Comparison of ENCODE assay signal across 1 cellular context in genomic region chr1:68276448-68276847, GRCh38.
TF ChIP-seq lines count a peak whose summit lies in the region.

No MANE protein-coding gene starts in this region.

TF ChIP-seq in WTC11, 78 proteins besides CTCF, POLR2A, EP300 and RAD21 (continued from another document):
- TF ChIP-seq TEAD1 (CRISPR knock-in tag; IDR thresholded peaks at IDR 0.05), result peak; percentile 85; the same call in 1 of the 2 replicates
- TF ChIP-seq JUN (CRISPR knock-in tag; IDR thresholded peaks at IDR 0.05), result no peak
- no peak for TF ChIP-seq NR1H2 (CRISPR knock-in tag; IDR thresholded peaks at IDR 0.05)
- TF ChIP-seq ZNF416 (CRISPR knock-in tag; IDR thresholded peaks at IDR 0.05), result no peak
- no peak for TF ChIP-seq FOXJ3 (CRISPR knock-in tag; IDR thresholded peaks at IDR 0.05; ENCODE audit: borderline replicate concordance)
- TF ChIP-seq FOXP1 (CRISPR knock-in tag; IDR thresholded peaks at IDR 0.05; ENCODE audit: borderline replicate concordance), result no peak
- 0 out of 2 replicates have a peak, but pooled peaks have one; percentile 38 for TF ChIP-seq ETV6 (CRISPR knock-in tag; IDR thresholded peaks at IDR 0.05)
- no peak for TF ChIP-seq ATF1 (CRISPR knock-in tag; IDR thresholded peaks at IDR 0.05)
